ENCODE assay signal across 16 cellular contexts in genomic region chr9:135414293-135414692, GRCh38.
"Had no signal": no experiment of that assay in that cellular context is flagged by ENCODE, and none has a peak within 500 bp of the region (broad histone marks: within the 10 kb centered on the region; RNA-seq: fewer than 3 reads in every experiment).

No MANE protein-coding gene starts in this region.

- H3K4me1 ChIP-seq: neural progenitor cell had no signal

- H3K36me3 ChIP-seq: neural progenitor cell, ovary, suprapubic skin had no signal

- DNase-seq: activated CD4-positive, alpha-beta T cell treated with anti-CD3 and anti-CD28 coated beads for 48 hours; activated CD8-positive, alpha-beta T cell treated with anti-CD3 and anti-CD28 coated beads for 36 hours; activated gamma-delta T cell; activated naive CD8-positive, alpha-beta T cell treated with anti-CD3 and anti-CD28 coated beads for 36 hours; activated T-cell treated with anti-CD3 and anti-CD28 coated beads, Interleukin-2, amount 50 U/mL, for 48 hours; amygdala; body of pancreas; effector memory CD4-positive, alpha-beta T cell; foreskin melanocyte; naive B cell; ovary had no signal

- H3K27me3 ChIP-seq: ovary had no signal

- ATAC-seq: activated CD8-positive, alpha-beta T cell treated with anti-CD3 and anti-CD28 coated beads for 36 hours; body of pancreas; left lobe of liver; sciatic nerve; WTC11 had no signal

- H2AFZ ChIP-seq: neural progenitor cell had no signal

- H3K4me3 ChIP-seq: body of pancreas, neural progenitor cell, ovary, suprapubic skin had no signal

- H3K4me2 ChIP-seq: neural progenitor cell had no signal

- H3K9me3 ChIP-seq: body of pancreas, ovary, suprapubic skin had no signal

- H3K27ac ChIP-seq: body of pancreas, neural progenitor cell, ovary, suprapubic skin had no signal
